Comparison of ENCODE assay signal across 8 cellular contexts in genomic region chr22:20567371-20567847, GRCh38. TPM values are rescaled to one million over a fixed set of nuclear protein-coding genes. Genes with fewer than 3 reads are reported as not detected.
DNase-seq lines count a peak whose midpoint lies in the region; ATAC-seq, FAIRE-seq and TF ChIP-seq lines count a peak whose summit lies in the region.

No MANE protein-coding gene starts in this region.

- peak overlapping the region; percentile 15; the same call in 1 of the 2 replicates for H3K18ac ChIP-seq in IMR-90 (ENCODE audit: low read depth, low read length)

- intact Hi-C loops in IMR-90 (cut with micrococcal nuclease) = loop anchor here (5.0 kb wide), 1 partner anchor 60 kb away; the partner anchor contains the start of gene MED15

- DNase-seq in AG04450 (ENCODE audit: low read depth, low spot score) = no peak
- DNase-seq in IMR-90 = peak; percentile 66
- peak; percentile 26 to 43 for DNase-seq in cardiac fibroblast (ENCODE audit: low read depth in 2 of 2)
- DNase-seq in mucosa of gallbladder (ENCODE audit: low spot score) = peak; percentile 32
- no peak for DNase-seq in NCI-H82 (lab: John Stamatoyannopoulos, UW)
- DNase-seq in GM12891 (ENCODE audit: insufficient read length, low spot score) = no peak

- 0 out of 2 replicates have a peak overlapping the region, but pooled peaks have one; percentile 61 for H3K14ac ChIP-seq in IMR-90 (replicated peaks; ENCODE audit: low read depth, low read length)

- 0 out of 3 replicates have a peak overlapping the region, but pooled peaks have one; percentile 3 for H2BK15ac ChIP-seq in IMR-90 (ENCODE audit: low read depth, low read length)

- H3K9me1 ChIP-seq in IMR-90 (ENCODE audit: insufficient read depth, low read length) = peaks cover 41% of the 10 kb centered on the region

- peak overlapping the region; percentile 47 for H2AK9ac ChIP-seq in IMR-90 (replicated peaks; ENCODE audit: low read depth, low read length, poor library complexity)

- no peak overlapping the region for H3K9ac ChIP-seq in IMR-90 (ENCODE audit: low read depth, low read length)

- peak overlapping the region; percentile 68 for H2BK5ac ChIP-seq in IMR-90 (ENCODE audit: low read depth, low read length, poor library complexity, severe bottlenecking)

- no peak overlapping the region for H3K4me2 ChIP-seq in IMR-90 (ENCODE audit: low read depth, low read length)

- H3K79me1 ChIP-seq in IMR-90 (ENCODE audit: low read depth in 1 of 2, low read length in 2 of 2) = peaks cover 38 to 93% of the 10 kb centered on the region in 2 experiments

- no peak overlapping the region for H3K56ac ChIP-seq in IMR-90 (ENCODE audit: extremely low read depth, insufficient read depth, low read length)

- TF ChIP-seq CTCF in AG04450 (IDR thresholded peaks at IDR 0.05; ENCODE audit: low read depth, low read length) = no peak
- TF ChIP-seq CTCF in IMR-90 (conservative IDR thresholded peaks at IDR 0.05; ENCODE audit: low read depth, low read length) = no peak
- TF ChIP-seq CTCF in cardiac fibroblast (IDR thresholded peaks at IDR 0.05; ENCODE audit: low read depth, low read length) = no peak

- 44% methylated on average over 2 of the region's 6 CpGs; no CpG with 5 or more reads in 1 of the 2 experiments for WGBS in IMR-90 (ENCODE audit: extremely low coverage in 2 of 2, insufficient read length in 1 of 2), 2 experiments

- peak overlapping the region; percentile 12; the same call in 1 of the 2 replicates for H2BK120ac ChIP-seq in IMR-90 (ENCODE audit: low read depth, low read length)

- POLR2A ChIA-PET in AG04450 (lab: Yijun Ruan, JAX) = interaction anchor here (0.5 to 2.4 kb wide), 2 partner anchors 15 to 55 kb away, joined by 4 to 11 read pairs; no protein-coding TSS in a partner anchor
- POLR2A ChIA-PET in IMR-90 (lab: Charles Lee; ENCODE audit: unreplicated experiment) = no interaction called here

- peaks cover 40% of the 10 kb centered on the region for H3K4me1 ChIP-seq in IMR-90 (ENCODE audit: control insufficient read depth, insufficient read depth, low read length)

- peaks cover 60% of the 10 kb centered on the region for H3K36me3 ChIP-seq in IMR-90 (ENCODE audit: control insufficient read depth, insufficient read depth, low read length)

- peak overlapping the region in 1 of 2 experiments; percentile 41; a peak in 1 of 4 replicates for H4K8ac ChIP-seq in IMR-90 (ENCODE audit: low read depth in 2 of 2, low read length in 2 of 2)

- dilution Hi-C loops in IMR-90 (cut with HindIII; ENCODE audit: low sequenced_read_pairs, unreplicated experiment) = no loop called here

- H3K27me3 ChIP-seq in AG04450 (ENCODE audit: control insufficient read depth, insufficient read depth, low read length) (no peaks in the 10 kb centered on the region), IMR-90 (ENCODE audit: control insufficient read depth, insufficient read depth, low read length) (no peaks in the 10 kb centered on the region)

- no peak overlapping the region for H3K4me3 ChIP-seq in AG04450 (ENCODE audit: low read depth, low read length)
- H3K4me3 ChIP-seq in IMR-90 (ENCODE audit: insufficient read depth, low read depth, low read length) = no peak overlapping the region
- no peak overlapping the region for H3K4me3 ChIP-seq in cardiac fibroblast (replicated peaks in 1 of 2; ENCODE audit: low read depth in 2 of 2, low read length in 2 of 2)

- no peak for TF ChIP-seq RAD21 in IMR-90 (IDR thresholded peaks at IDR 0.05; ENCODE audit: low read length)

- in situ Hi-C loops in IMR-90 (cut with MboI; ENCODE audit: low sequenced_read_pairs) = no loop called here

- no peak overlapping the region for H4K5ac ChIP-seq in IMR-90 (ENCODE audit: low read depth, low read length)

- H3K4ac ChIP-seq in IMR-90 (ENCODE audit: low read depth, low read length) = peak overlapping the region; percentile 68

- no peak overlapping the region for H2AFZ ChIP-seq in IMR-90 (replicated peaks; ENCODE audit: low read length, poor library complexity)

- no peak overlapping the region for H4K91ac ChIP-seq in IMR-90 (ENCODE audit: insufficient read depth, low read depth, low read length)

- no TSS peak for BruUV-seq in IMR-90 (replicated peaks; lab: Mats Ljungman, UMichigan)

- peak overlapping the region; percentile 76 for H2BK20ac ChIP-seq in IMR-90 (ENCODE audit: low read depth, low read length)

- no peak for FAIRE-seq in GM12891 (lab: Jason Lieb, UNC)

- H3K9me3 ChIP-seq in AG04450 (ENCODE audit: control insufficient read depth, insufficient read depth, low read length) (no peaks in the 10 kb centered on the region), IMR-90 (ENCODE audit: control insufficient read depth, insufficient read depth, low read length) (no peaks in the 10 kb centered on the region)

- ATAC-seq in IMR-90 (ENCODE audit: low read depth) (peak; percentile 2; the same call in 1 of the 2 replicates), HG03039 (IDR thresholded peaks at IDR 0.05; ENCODE audit: unreplicated experiment) (no peak), HG03097 (IDR thresholded peaks at IDR 0.05; ENCODE audit: low FRiP score, unreplicated experiment) (no peak)

- CTCF ChIA-PET in AG04450 (lab: Charles Lee) = interaction anchor here (0.6 to 7.8 kb wide), 6 partner anchors 10 to 165 kb away, joined by 3 to 82 read pairs (median 10); partner anchors contain the start of gene MED15
- CTCF ChIA-PET in IMR-90 (lab: Yijun Ruan, JAX) = interaction anchor here (0.8 to 1.8 kb wide), 2 partner anchors 15 to 40 kb away, joined by 3 to 5 read pairs; no protein-coding TSS in a partner anchor

- TF ChIP-seq POLR2A in IMR-90 (IDR thresholded peaks at IDR 0.05; ENCODE audit: low read depth, low read length) (no peak), GM12891 (IDR thresholded peaks at IDR 0.05; ENCODE audit: low read depth, low read length) (no peak)

- H3K23ac ChIP-seq in IMR-90 (ENCODE audit: low read depth, low read length) = peak overlapping the region; percentile 28; the same call in 1 of the 2 replicates

- H3K27ac ChIP-seq in AG04450 (ENCODE audit: low read depth, low read length) (peak overlapping the region; percentile 97), IMR-90 (ENCODE audit: insufficient read depth, low read length) (peak overlapping the region; percentile 58; the same call in 1 of the 2 replicates)

- peaks cover 75% of the 10 kb centered on the region for H4K20me1 ChIP-seq in IMR-90 (ENCODE audit: insufficient read depth, low read length)

- H2AK5ac ChIP-seq in IMR-90 (ENCODE audit: low read depth, low read length) = peak overlapping the region; percentile 61; the same call in 1 of the 2 replicates

TF ChIP-seq in IMR-90, 13 proteins besides CTCF, POLR2A, EP300 and RAD21 (continues in another document):
- TF ChIP-seq, protein P1, sequence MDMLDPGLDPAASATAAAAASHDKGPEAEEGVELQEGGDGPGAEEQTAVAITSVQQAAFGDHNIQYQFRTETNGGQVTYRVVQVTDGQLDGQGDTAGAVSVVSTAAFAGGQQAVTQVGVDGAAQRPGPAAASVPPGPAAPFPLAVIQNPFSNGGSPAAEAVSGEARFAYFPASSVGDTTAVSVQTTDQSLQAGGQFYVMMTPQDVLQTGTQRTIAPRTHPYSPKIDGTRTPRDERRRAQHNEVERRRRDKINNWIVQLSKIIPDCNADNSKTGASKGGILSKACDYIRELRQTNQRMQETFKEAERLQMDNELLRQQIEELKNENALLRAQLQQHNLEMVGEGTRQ (IDR thresholded peaks at IDR 0.05; ENCODE audit: low read depth, low read length) = no peak
- TF ChIP-seq NFE2L2 (IDR thresholded peaks at IDR 0.05; ENCODE audit: low read depth, low read length) (no peak), MXI1 (IDR thresholded peaks at IDR 0.05; ENCODE audit: borderline replicate concordance, low read depth, low read length) (no peak)
- TF ChIP-seq, protein P2, sequence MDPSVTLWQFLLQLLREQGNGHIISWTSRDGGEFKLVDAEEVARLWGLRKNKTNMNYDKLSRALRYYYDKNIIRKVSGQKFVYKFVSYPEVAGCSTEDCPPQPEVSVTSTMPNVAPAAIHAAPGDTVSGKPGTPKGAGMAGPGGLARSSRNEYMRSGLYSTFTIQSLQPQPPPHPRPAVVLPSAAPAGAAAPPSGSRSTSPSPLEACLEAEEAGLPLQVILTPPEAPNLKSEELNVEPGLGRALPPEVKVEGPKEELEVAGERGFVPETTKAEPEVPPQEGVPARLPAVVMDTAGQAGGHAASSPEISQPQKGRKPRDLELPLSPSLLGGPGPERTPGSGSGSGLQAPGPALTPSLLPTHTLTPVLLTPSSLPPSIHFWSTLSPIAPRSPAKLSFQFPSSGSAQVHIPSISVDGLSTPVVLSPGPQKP (IDR thresholded peaks at IDR 0.05; ENCODE audit: borderline replicate concordance, low read depth, low read length) = no peak

TF ChIP-seq in GM12891, 5 proteins besides CTCF, POLR2A, EP300 and RAD21:
- no peak for TF ChIP-seq TAF1 (IDR thresholded peaks at IDR 0.05; ENCODE audit: low read depth, low read length)
- TF ChIP-seq POLR2AphosphoS5 (IDR thresholded peaks at IDR 0.05; ENCODE audit: low read depth, low read length) = no peak
- TF ChIP-seq PAX5 (IDR thresholded peaks at IDR 0.05; ENCODE audit: insufficient read depth, low read length, severe bottlenecking) = no peak
- TF ChIP-seq SPI1 (IDR thresholded peaks at IDR 0.05; ENCODE audit: low read depth, low read length) = no peak

RNA-seq across cellular contexts. Expression of gene MED15, which starts 60.0 kb away (rescaled TPM):
- 17.3 and 25.4 TPM in 2 replicates for polyA plus RNA-seq in AG04450 (2011; rRNA removed)
- polyA minus RNA-seq in AG04450 (2011; rRNA and poly(A)+ RNA removed) = 43.3 and 49.2 TPM in 2 replicates
- 19.0 and 22.8 TPM in 2 replicates for total RNA-seq in IMR-90 (2012; rRNA removed)
- polyA plus RNA-seq in IMR-90 (2012; rRNA removed) = 68.8 and 71.5 TPM in 2 replicates
- 43.1 and 81.0 TPM in 2 replicates for polyA plus RNA-seq in IMR-90 (2012; cell fraction: cytosol; rRNA removed)
- polyA plus RNA-seq in IMR-90 (2012; cell fraction: nucleus; rRNA removed; ENCODE audit: low replicate concordance) = 269 and 514 TPM in 2 replicates
- 107 TPM for total RNA-seq in mucosa of gallbladder
- polyA plus RNA-seq in GM12891 (2012; ENCODE audit: low read depth, missing spikeins) = 40.8 TPM

Comparison
In these comparisons a context has a peak if more than half of its experiments do, and no peak if none do; other contexts are left out.
1. DNase-seq: peak in IMR-90 (single experiment), cardiac fibroblast (2 of 2) and mucosa of gallbladder (single experiment); none in AG04450 (single experiment), NCI-H82 (single experiment) and GM12891 (single experiment).